ENCODE assay signal across 13 cellular contexts in the genomic region with DNA sequence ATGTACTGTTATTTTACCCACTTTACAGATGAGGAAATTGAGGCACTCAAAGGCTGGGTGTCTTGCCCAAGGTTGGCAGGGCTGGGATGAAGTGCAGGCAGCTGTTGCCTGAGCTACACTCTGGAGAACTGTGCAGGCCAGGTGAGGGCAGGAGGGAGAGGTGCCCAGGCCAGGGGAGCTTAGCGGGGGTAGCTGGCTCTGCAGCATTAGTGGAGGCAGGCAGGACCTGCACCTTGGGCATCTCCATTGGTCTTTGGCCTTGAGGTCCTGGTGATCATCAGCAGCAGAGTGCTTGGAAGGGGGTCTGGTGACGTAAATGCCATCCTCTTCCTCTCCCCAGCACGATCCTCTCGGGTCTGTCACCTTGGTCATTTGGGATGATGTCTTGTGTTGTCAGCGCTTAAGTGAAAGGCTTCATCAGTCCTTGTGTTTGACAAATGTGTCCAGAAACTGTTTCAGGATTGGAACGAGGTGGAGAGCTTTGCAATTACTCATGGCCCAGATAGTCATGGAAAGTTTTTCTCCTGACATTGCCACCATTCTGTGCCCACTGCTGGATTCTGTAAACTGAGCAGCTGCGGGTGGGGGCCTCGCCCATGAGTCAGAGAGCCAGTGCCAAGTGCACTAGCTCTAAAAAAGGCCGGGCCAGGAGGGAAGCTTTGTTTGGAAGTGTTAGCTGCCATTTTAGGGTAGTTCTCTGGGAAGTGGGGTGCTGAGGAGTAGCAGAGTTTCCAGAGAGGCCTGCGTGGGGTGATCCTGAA. TPM values are rescaled to one million over a fixed set of nuclear protein-coding genes. Genes with fewer than 3 reads are reported as not detected.
A peak's percentile ranks its signal among the peaks of the same experiment; 100 is the strongest.
DNase-seq lines count a peak whose midpoint lies in the region; ATAC-seq and TF ChIP-seq lines count a peak whose summit lies in the region.
"Had no signal": no experiment of that assay in that cellular context is flagged by ENCODE, and none has a peak within 500 bp of the region (broad histone marks: within the 10 kb centered on the region; RNA-seq: fewer than 3 reads in every experiment).

No MANE protein-coding gene starts in this region.

- H3K36me3 ChIP-seq in adipocyte (ENCODE audit: control insufficient read depth, insufficient read depth, low read length, severe bottlenecking) (peaks cover 5% of the 10 kb centered on the region), thoracic aorta (no peaks in the 10 kb centered on the region)
- H3K36me3 ChIP-seq: SJSA1 had no signal

- TF ChIP-seq CTCF in thoracic aorta (IDR thresholded peaks at IDR 0.05): no peak

- H3K27me3 ChIP-seq in adipocyte (replicated peaks; ENCODE audit: control insufficient read depth, insufficient read depth, low read length) (peaks cover 4% of the 10 kb centered on the region), thoracic aorta (replicated peaks; ENCODE audit: insufficient read depth) (no peaks in the 10 kb centered on the region)
- H3K27me3 ChIP-seq: SJSA1 had no signal

- peak; percentile 70 for ATAC-seq in thoracic aorta (ENCODE audit: insufficient number of reproducible peaks, low FRiP score, low read depth)
- ATAC-seq: activated CD8-positive, alpha-beta memory T cell treated with anti-CD3 and anti-CD28 coated beads, Interleukin-2, amount 10 ng/mL, durations not matched to agents 7 days and 5 days had no signal

- peak overlapping the region in 1 of 2 donors; percentile 56 for H3K27ac ChIP-seq in thoracic aorta
- H3K27ac ChIP-seq: HL-60, SJSA1 had no signal

- H3K9me3 ChIP-seq in adipocyte (ENCODE audit: control insufficient read depth, low read length) (no peaks in the 10 kb centered on the region), thoracic aorta (no peaks in the 10 kb centered on the region)
- H3K9me3 ChIP-seq: SJSA1 had no signal

- no peak overlapping the region for H3K4me3 ChIP-seq in adipocyte (ENCODE audit: low read length)
- H3K4me3 ChIP-seq in thoracic aorta: no peak overlapping the region
- H3K4me3 ChIP-seq: SJSA1 had no signal

- peak; percentile 68 for DNase-seq in HT1080 (ENCODE audit: low read depth)
- DNase-seq in adipocyte (ENCODE audit: low read depth): peak; percentile 15
- peak; percentile 92 for DNase-seq in myocyte (ENCODE audit: low read depth)
- no peak for DNase-seq in thoracic aorta (ENCODE audit: low spot score)
- DNase-seq in COR-L47 (lab: John Stamatoyannopoulos, UW): no peak
- DNase-seq in germinal center (ENCODE audit: low spot score): no peak
- DNase-seq in NCI-H2029 (lab: John Stamatoyannopoulos, UW): no peak
- DNase-seq: activated CD8-positive, alpha-beta memory T cell treated with anti-CD3 and anti-CD28 coated beads, Interleukin-2, amount 10 ng/mL, durations not matched to agents 7 days and 5 days; CD8-positive, alpha-beta T cell; NCI-H2081 treated with DMSO at 0.1 percent for 48 hours; stimulated activated CD4-positive, alpha-beta T cell treated with anti-CD3 and anti-CD28 coated beads, Interleukin-4, amount 100 ng/mL, for 1 hour had no signal

- no peak overlapping the region for H3K9ac ChIP-seq in adipocyte (ENCODE audit: low read length)

- peaks cover 8% of the 10 kb centered on the region for H3K4me1 ChIP-seq in adipocyte (ENCODE audit: control insufficient read depth, insufficient read depth, low read length)
- peaks cover 5 to 34% of the 10 kb centered on the region in 2 donors for H3K4me1 ChIP-seq in thoracic aorta (ENCODE audit: control insufficient read depth in 1 of 2, low read depth in 2 of 2)
- H3K4me1 ChIP-seq: SJSA1 had no signal

RNA-seq across cellular contexts. Expression of a gene that starts 47.6 kb away (rescaled TPM):
- total RNA-seq in HT1080 (2014; rRNA removed; shearing (Covaris generic)): 0.71 TPM in 1 of 2 replicates, not detected in the other
- polyA plus RNA-seq in HT1080 (2015; cell fraction: cytosol; rRNA removed): 1.2 and 2.0 TPM in 2 replicates
- polyA plus RNA-seq in HT1080 (2015; cell fraction: nucleus; rRNA removed): 1.00 and 2.7 TPM in 2 replicates
- total RNA-seq in myocyte (5.5 and 13.2 TPM in 2 replicates), thoracic aorta (1 to 10 TPM; 4.7 to 9.9 TPM)
- polyA plus RNA-seq in myocyte (2012): 4.9 TPM

Comparison
In these comparisons a context has a peak if more than half of its experiments do, and no peak if none do; other contexts are left out.
1. DNase-seq: peak in HT1080 (single experiment), adipocyte (single experiment) and myocyte (single experiment); none in thoracic aorta (single experiment), COR-L47 (single experiment), germinal center (single experiment) and NCI-H2029 (single experiment).